15 cellular contexts compared by ENCODE assay signal in genomic region chr7:1068656-1069055, GRCh38. TPM values are rescaled to one million over a fixed set of nuclear protein-coding genes. Genes with fewer than 3 reads are reported as not detected.
A peak's percentile ranks its signal among the peaks of the same experiment; 100 is the strongest.
DNase-seq lines count a peak whose midpoint lies in the region; TF ChIP-seq lines count a peak whose summit lies in the region.
"Had no signal": no experiment of that assay in that cellular context is flagged by ENCODE, and none has a peak within 500 bp of the region (broad histone marks: within the 10 kb centered on the region; RNA-seq: fewer than 3 reads in every experiment).

No MANE protein-coding gene starts in this region.

- TF ChIP-seq CTCF in Caco-2 (IDR thresholded peaks at IDR 0.05; ENCODE audit: insufficient read depth in 1 of 2, low read depth in 1 of 2, low read length in 1 of 2, severe bottlenecking in 1 of 2, unreplicated experiment in 1 of 2) (no peak), type B pancreatic cell (conservative IDR thresholded peaks at IDR 0.05) (no peak)

- H3K4me1 Mint-ChIP-seq in Caco-2 (ENCODE audit: low read depth, unreplicated experiment) (peaks cover 8% of the 10 kb centered on the region), type B pancreatic cell (ENCODE audit: unreplicated experiment) (peaks cover 19% of the 10 kb centered on the region)

- H3K9me3 Mint-ChIP-seq in Caco-2 (ENCODE audit: unreplicated experiment) = no peaks in the 10 kb centered on the region
- no peaks in the 10 kb centered on the region for H3K9me3 Mint-ChIP-seq in type B pancreatic cell
- H3K9me3 Mint-ChIP-seq: CD8-positive, alpha-beta memory T cell; IgD-negative memory B cell had no signal

- H3K27me3 ChIP-seq in Caco-2 (replicated peaks; ENCODE audit: control insufficient read depth, insufficient read depth, low read length) = no peaks in the 10 kb centered on the region
- H3K27me3 ChIP-seq: BLaER1 had no signal

- no peaks in the 10 kb centered on the region for H3K9me3 ChIP-seq in Caco-2
- H3K9me3 ChIP-seq: BLaER1 had no signal

- H3K36me3 Mint-ChIP-seq in Caco-2 (ENCODE audit: insufficient read depth, unreplicated experiment) (peaks cover 21% of the 10 kb centered on the region), type B pancreatic cell (no peaks in the 10 kb centered on the region)
- H3K36me3 Mint-ChIP-seq: CD8-positive, alpha-beta memory T cell had no signal

- H3K4me3 ChIP-seq in Caco-2 (ENCODE audit: low read depth, low read length) = no peak overlapping the region
- H3K4me3 ChIP-seq: BLaER1, GM23248 had no signal

- POLR2A ChIA-PET in Caco-2 (lab: Charles Lee) = interaction anchor here (0.6 to 1.0 kb wide), 3 partner anchors 24 to 69 kb away, joined by 3 to 8 read pairs (median 4); partner anchors contain the start of gene GPR146

- DNase-seq in Caco-2 (peak; percentile 66 to 69), amniotic epithelial cell (ENCODE audit: low read depth) (peak; percentile 22), islet precursor cell (peak; percentile 85), type B pancreatic cell (ENCODE audit: extremely low spot score, unreplicated experiment) (no peak), activated gamma-delta T cell (lab: John Stamatoyannopoulos, UW) (no peak), GM03348 (ENCODE audit: low spot score) (no peak), UCSD-AML1 (lab: John Stamatoyannopoulos, UW; ENCODE audit: unreplicated experiment) (no peak)
- DNase-seq: 8988T; AML-193; CD8-positive, alpha-beta memory T cell; DMS53; GF-D8; GM23248 had no signal

- H3K27ac Mint-ChIP-seq in Caco-2 (ENCODE audit: unreplicated experiment) = peak overlapping the region; percentile 96
- H3K27ac Mint-ChIP-seq in type B pancreatic cell = peak overlapping the region; percentile 13
- H3K27ac Mint-ChIP-seq: CD8-positive, alpha-beta memory T cell; IgD-negative memory B cell had no signal

- H3K4me3 Mint-ChIP-seq in Caco-2 (ENCODE audit: unreplicated experiment) = peak overlapping the region; percentile 42
- H3K4me3 Mint-ChIP-seq in type B pancreatic cell = no peak overlapping the region
- H3K4me3 Mint-ChIP-seq: CD8-positive, alpha-beta memory T cell; IgD-negative memory B cell had no signal

- CTCF ChIA-PET in Caco-2 (lab: Charles Lee) = interaction anchor here (0.7 to 1.0 kb wide), 2 partner anchors 76 to 107 kb away, joined by 5 to 10 read pairs; no protein-coding TSS in a partner anchor

- H3K27me3 Mint-ChIP-seq in Caco-2 (ENCODE audit: insufficient read depth, unreplicated experiment) = no peaks in the 10 kb centered on the region
- H3K27me3 Mint-ChIP-seq in type B pancreatic cell = no peaks in the 10 kb centered on the region
- H3K27me3 Mint-ChIP-seq: CD8-positive, alpha-beta memory T cell had no signal

- intact Hi-C loops in Caco-2 (cut with micrococcal nuclease; ENCODE audit: unreplicated experiment) = no loop called here

- no peaks in the 10 kb centered on the region for H3K36me3 ChIP-seq in Caco-2 (ENCODE audit: control insufficient read depth, insufficient read depth, low read length)

- peaks cover 14% of the 10 kb centered on the region for H3K4me1 ChIP-seq in Caco-2

- no TSS peak for BruUV-seq in Caco-2 (replicated peaks; lab: Mats Ljungman, UMichigan)

RNA-seq across cellular contexts. Expression of gene GPER1, which starts 19.3 kb away (rescaled TPM):
- total RNA-seq in Caco-2 (2022) = 0.25 TPM in 1 of 2 replicates, not detected in the other
- 2.5 and 5.0 TPM in 2 replicates for total RNA-seq in type B pancreatic cell (ENCODE audit: low replicate concordance)
- total RNA-seq: CD8-positive, alpha-beta memory T cell had no signal

RNA-seq across cellular contexts. Expression of gene GPR146, which starts 24.3 kb away (rescaled TPM):
- total RNA-seq in Caco-2 (2022) = 1.8 and 3.0 TPM in 2 replicates
- 1.2 TPM in 2 replicates for total RNA-seq in type B pancreatic cell (ENCODE audit: low replicate concordance)

Comparison
In these comparisons a context has a peak if more than half of its experiments do, and no peak if none do; other contexts are left out.
1. DNase-seq: peak in Caco-2 (2 of 2), amniotic epithelial cell (single experiment) and islet precursor cell (single experiment); none in type B pancreatic cell (single experiment), activated gamma-delta T cell (single experiment), GM03348 (single experiment) and UCSD-AML1 (single experiment).